8 cellular contexts compared by ENCODE assay signal in genomic region chr11:2901196-2901796, GRCh38. TPM values are rescaled to one million over a fixed set of nuclear protein-coding genes. Genes with fewer than 3 reads are reported as not detected.
DNase-seq lines count a peak whose midpoint lies in the region; TF ChIP-seq lines count a peak whose summit lies in the region.

No MANE protein-coding gene starts in this region.

- CTCF ChIA-PET in CD8-positive, alpha-beta memory T cell (lab: Charles Lee) = interaction anchor here (1.7 to 3.5 kb wide), 2 partner anchors 8 to 13 kb away, joined by 10 to 21 read pairs; no protein-coding TSS in a partner anchor

- no peak overlapping the region for H3K4me3 ChIP-seq in CD8-positive, alpha-beta memory T cell (ENCODE audit: low read length)
- H3K4me3 ChIP-seq in SK-N-MC (peak overlapping the region; percentile 87), fibroblast of pulmonary artery (replicated peaks; ENCODE audit: low read depth, low read length) (peak overlapping the region; percentile 64), MG63 (no peak overlapping the region)

- H3K9ac ChIP-seq in SK-N-MC (ENCODE audit: insufficient read length) = no peak overlapping the region

- no peaks in the 10 kb centered on the region for H3K9me3 ChIP-seq in CD8-positive, alpha-beta memory T cell (ENCODE audit: low read length)
- H3K9me3 ChIP-seq in SK-N-MC (ENCODE audit: low read depth, low read length) (no peaks in the 10 kb centered on the region), MG63 (no peaks in the 10 kb centered on the region)

- peak overlapping the region; percentile 52 to 79 (median 67) for H3K4me3 Mint-ChIP-seq in CD8-positive, alpha-beta memory T cell
- H3K4me3 Mint-ChIP-seq in progenitor cell of endocrine pancreas (ENCODE audit: low read depth) = peak overlapping the region; percentile 48

- peak overlapping the region; percentile 24 to 90 (median 72) for H3K27ac Mint-ChIP-seq in CD8-positive, alpha-beta memory T cell
- no peak overlapping the region for H3K27ac Mint-ChIP-seq in progenitor cell of endocrine pancreas

- peak overlapping the region; percentile 65 for H3K27ac ChIP-seq in CD8-positive, alpha-beta memory T cell (ENCODE audit: low read depth, low read length)
- H3K27ac ChIP-seq in SK-N-MC = no peak overlapping the region

- H3K27me3 ChIP-seq in CD8-positive, alpha-beta memory T cell (ENCODE audit: insufficient read depth, low read length, poor library complexity, severe bottlenecking) = no peaks in the 10 kb centered on the region
- H3K27me3 ChIP-seq in MG63 = no peaks in the 10 kb centered on the region

- no peaks in the 10 kb centered on the region for H3K36me3 ChIP-seq in CD8-positive, alpha-beta memory T cell (ENCODE audit: insufficient read depth, low read length)
- H3K36me3 ChIP-seq in SK-N-MC (ENCODE audit: insufficient read depth, low read length) (no peaks in the 10 kb centered on the region), MG63 (no peaks in the 10 kb centered on the region)

- no peak for DNase-seq in CD8-positive, alpha-beta memory T cell
- no peak for DNase-seq in SK-N-MC (ENCODE audit: low read depth, low spot score)
- DNase-seq in fibroblast of pulmonary artery (ENCODE audit: low read depth) = no peak
- no peak for DNase-seq in progenitor cell of endocrine pancreas (ENCODE audit: low spot score, unreplicated experiment)
- DNase-seq in dermis blood vessel endothelial cell = no peak
- no peak for DNase-seq in MG63
- no peak for DNase-seq in GF-D8 (lab: John Stamatoyannopoulos, UW)
- no peak for DNase-seq in cerebellum (ENCODE audit: low spot score)

- peaks cover 7 to 15% (median 13%) of the 10 kb centered on the region in 3 donors for H3K36me3 Mint-ChIP-seq in CD8-positive, alpha-beta memory T cell
- H3K36me3 Mint-ChIP-seq in progenitor cell of endocrine pancreas (ENCODE audit: insufficient read depth) = peaks cover 3% of the 10 kb centered on the region

- H3K4me1 Mint-ChIP-seq in CD8-positive, alpha-beta memory T cell = peaks cover 41 to 59% (median 47%) of the 10 kb centered on the region in 3 donors
- no peaks in the 10 kb centered on the region for H3K4me1 Mint-ChIP-seq in progenitor cell of endocrine pancreas (ENCODE audit: low read depth)

- POLR2A ChIA-PET in CD8-positive, alpha-beta memory T cell (lab: Charles Lee) = interaction anchor here (1.7 kb wide), 1 partner anchor 9 kb away, joined by 6 read pairs; no protein-coding TSS in a partner anchor

- no peaks in the 10 kb centered on the region for H3K9me3 Mint-ChIP-seq in CD8-positive, alpha-beta memory T cell
- peaks cover 9% of the 10 kb centered on the region for H3K9me3 Mint-ChIP-seq in progenitor cell of endocrine pancreas (ENCODE audit: low read depth)

- TF ChIP-seq CTCF in fibroblast of pulmonary artery (IDR thresholded peaks at IDR 0.05; ENCODE audit: low read length, missing control alignments) (no peak), progenitor cell of endocrine pancreas (IDR thresholded peaks at IDR 0.05; ENCODE audit: unreplicated experiment) (no peak)

- H3K4me1 ChIP-seq in CD8-positive, alpha-beta memory T cell (ENCODE audit: insufficient read depth, low read length) = peaks cover 43% of the 10 kb centered on the region

- peaks cover 0 to 1% of the 10 kb centered on the region in 2 donors for H3K27me3 Mint-ChIP-seq in CD8-positive, alpha-beta memory T cell
- H3K27me3 Mint-ChIP-seq in progenitor cell of endocrine pancreas = peaks cover 58% of the 10 kb centered on the region

RNA-seq across cellular contexts. Expression of gene CDKN1C, which starts 15.7 kb away (rescaled TPM):
- total RNA-seq in CD8-positive, alpha-beta memory T cell = 1 to 10 TPM; 1.0 to 1.1 TPM
- polyA plus RNA-seq in CD8-positive, alpha-beta memory T cell = 0.49 TPM
- total RNA-seq in progenitor cell of endocrine pancreas = 247 and 268 TPM in 2 replicates
- total RNA-seq in dermis blood vessel endothelial cell = 37.2 and 53.8 TPM in 2 replicates
- 0.56 TPM in 1 of 2 replicates, not detected in the other for total RNA-seq in MG63 (2014; rRNA removed; shearing (Covaris generic); ENCODE audit: low replicate concordance)
- 21.8 TPM for total RNA-seq in cerebellum

RNA-seq across cellular contexts. Expression of gene PHLDA2, which starts 27.9 kb away (rescaled TPM):
- total RNA-seq in CD8-positive, alpha-beta memory T cell = 1 to 10 TPM; 2.1 to 2.9 TPM
- 1.3 TPM for polyA plus RNA-seq in CD8-positive, alpha-beta memory T cell
- 1.2 and 1.9 TPM in 2 replicates for total RNA-seq in progenitor cell of endocrine pancreas
- 0.51 and 1.5 TPM in 2 replicates for total RNA-seq in dermis blood vessel endothelial cell
- total RNA-seq in MG63 (2014; rRNA removed; shearing (Covaris generic); ENCODE audit: low replicate concordance) = 4.0 and 26.4 TPM in 2 replicates
- not detected for total RNA-seq in cerebellum

Comparison
In these comparisons a context has a peak if more than half of its experiments do, and no peak if none do; other contexts are left out.
1. H3K4me3 ChIP-seq: peak in SK-N-MC (single experiment) and fibroblast of pulmonary artery (single experiment); none in CD8-positive, alpha-beta memory T cell (single experiment) and MG63 (single experiment).
2. RNA of gene CDKN1C, which starts 15.7 kb away (total RNA-seq): 247 to 268 TPM in progenitor cell of endocrine pancreas, 37.2 to 53.8 TPM in dermis blood vessel endothelial cell and 21.8 TPM in cerebellum (single experiment); 1.0 to 1.1 TPM in CD8-positive, alpha-beta memory T cell and 0.56 TPM in MG63; every median in the first group is over 10 times any median in the second.